In the genomic region with DNA sequence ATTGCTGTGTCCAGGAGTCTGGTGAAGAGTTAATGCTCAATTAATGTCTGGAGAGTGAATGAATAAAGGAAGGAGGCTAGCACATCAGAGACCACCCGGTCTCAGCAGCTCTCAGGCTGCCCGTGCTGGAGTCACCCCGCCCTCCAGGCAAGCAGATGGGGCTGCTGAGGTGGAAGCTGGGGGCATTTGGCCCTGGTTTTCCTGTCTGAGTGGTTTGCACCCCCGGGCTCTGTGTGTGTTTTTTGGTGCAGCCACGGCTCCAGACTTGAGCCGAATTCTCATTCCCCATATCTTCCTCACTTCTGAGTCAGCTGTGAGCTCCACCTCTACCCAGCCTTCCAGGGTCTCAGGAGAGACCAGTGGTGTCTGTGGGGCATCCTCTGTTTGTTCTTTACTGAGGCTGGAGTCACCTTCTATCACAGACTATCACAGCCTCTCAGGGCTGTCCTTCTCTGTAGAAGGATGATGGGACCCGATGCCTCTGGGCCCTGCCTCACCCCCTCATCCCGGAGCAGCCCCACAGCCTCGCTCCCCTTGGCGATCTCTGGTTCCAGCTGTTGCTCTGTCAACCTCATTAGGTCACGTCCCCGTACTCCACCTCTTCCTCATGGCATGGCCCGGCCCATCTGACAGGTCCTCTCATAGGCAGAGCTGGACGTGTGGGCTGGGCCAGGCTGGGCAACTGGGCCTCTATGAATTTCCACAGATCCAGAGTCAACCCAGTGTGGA, we compare ENCODE assay signal across 15 cellular contexts.
DNase-seq lines count a peak whose midpoint lies in the region; ATAC-seq and TF ChIP-seq lines count a peak whose summit lies in the region.
"Had no signal": no experiment of that assay in that cellular context is flagged by ENCODE, and none has a peak within 500 bp of the region (broad histone marks: within the 10 kb centered on the region; RNA-seq: fewer than 3 reads in every experiment).

No MANE protein-coding gene starts in this region.

- peaks cover 60% of the 10 kb centered on the region for H3K4me1 ChIP-seq in lower lobe of right lung
- H3K4me1 ChIP-seq in aorta (ENCODE audit: control insufficient read depth in 1 of 2, insufficient read depth in 2 of 2, low read length in 2 of 2): no peaks in the 10 kb centered on the region

- H3K36me3 ChIP-seq in lower lobe of right lung (no peaks in the 10 kb centered on the region), aorta (ENCODE audit: control insufficient read depth in 1 of 2, insufficient read depth in 2 of 2, low read length in 1 of 2) (no peaks in the 10 kb centered on the region)
- H3K36me3 ChIP-seq: esophagus squamous epithelium had no signal

- no peak overlapping the region for H3K4me3 ChIP-seq in coronary artery
- H3K4me3 ChIP-seq in lower lobe of right lung: no peak overlapping the region
- H3K4me3 ChIP-seq in aorta (ENCODE audit: low read length in 2 of 2): no peak overlapping the region
- H3K4me3 ChIP-seq: esophagus squamous epithelium had no signal

- peak; percentile 22 for ATAC-seq in stimulated activated naive CD8-positive, alpha-beta T cell treated with anti-CD3 and anti-CD28 coated beads, Interleukin-15, amount 100 ng/mL, for 72 hours
- no peak for ATAC-seq in stimulated activated naive CD8-positive, alpha-beta T cell treated with anti-CD3 and anti-CD28 coated beads, Interleukin-15, Interleukin-2, amounts not matched to agents 100 U/mL and 50 U/mL, for 24 hours
- ATAC-seq in lower lobe of right lung (no peak), aorta (ENCODE audit: low FRiP score) (no peak)

- no peaks in the 10 kb centered on the region for H3K27me3 Mint-ChIP-seq in stimulated activated naive CD8-positive, alpha-beta T cell treated with anti-CD3 and anti-CD28 coated beads, Interleukin-15, amount 100 ng/mL, for 72 hours

- intact Hi-C loops in lower lobe of right lung (cut with DNase I): no loop called here
- intact Hi-C loops in aorta (cut with DNase I): no loop called here

- H3K4me1 Mint-ChIP-seq in stimulated activated naive CD8-positive, alpha-beta T cell treated with anti-CD3 and anti-CD28 coated beads, Interleukin-15, amount 100 ng/mL, for 72 hours: peaks cover 2% of the 10 kb centered on the region

- WGBS in aorta, 2 donors: 88% methylated on average over 14 of the region's 14 CpGs

- H3K27ac ChIP-seq in coronary artery (peak overlapping the region; percentile 28 to 86), lower lobe of right lung (no peak overlapping the region), aorta (ENCODE audit: low read depth in 1 of 2, low read length in 2 of 2) (no peak overlapping the region)
- H3K27ac ChIP-seq: parathyroid adenoma had no signal

- H3K9me3 ChIP-seq in lower lobe of right lung: no peaks in the 10 kb centered on the region
- H3K9me3 ChIP-seq in aorta (ENCODE audit: control insufficient read depth, low read length): no peaks in the 10 kb centered on the region
- H3K9me3 ChIP-seq: esophagus squamous epithelium had no signal

- no peak overlapping the region for H3K27ac Mint-ChIP-seq in stimulated activated naive CD8-positive, alpha-beta T cell treated with anti-CD3 and anti-CD28 coated beads, Interleukin-15, amount 100 ng/mL, for 72 hours

- H3K4me3 Mint-ChIP-seq in stimulated activated naive CD8-positive, alpha-beta T cell treated with anti-CD3 and anti-CD28 coated beads, Interleukin-15, amount 100 ng/mL, for 72 hours: no peak overlapping the region

- H3K27me3 ChIP-seq in lower lobe of right lung (ENCODE audit: low read depth) (no peaks in the 10 kb centered on the region), aorta (ENCODE audit: control insufficient read depth in 1 of 2, insufficient read depth in 2 of 2, low read length in 1 of 2) (no peaks in the 10 kb centered on the region)
- H3K27me3 ChIP-seq: esophagus squamous epithelium had no signal

- H3K9me3 Mint-ChIP-seq in stimulated activated naive CD8-positive, alpha-beta T cell treated with anti-CD3 and anti-CD28 coated beads, Interleukin-15, amount 100 ng/mL, for 72 hours: no peaks in the 10 kb centered on the region
- H3K9me3 Mint-ChIP-seq: IgD-negative memory B cell had no signal

- no peak for DNase-seq in stimulated activated naive CD8-positive, alpha-beta T cell treated with anti-CD3 and anti-CD28 coated beads, Interleukin-15, amount 100 ng/mL, for 72 hours
- DNase-seq in stimulated activated naive CD8-positive, alpha-beta T cell treated with anti-CD3 and anti-CD28 coated beads, Interleukin-15, Interleukin-2, amounts not matched to agents 100 U/mL and 50 U/mL, for 24 hours: no peak
- DNase-seq in coronary artery (ENCODE audit: low spot score) (peak; percentile 72), lower lobe of right lung (peak; percentile 50), aorta (peak; percentile 39 to 60), SW480 (ENCODE audit: low spot score) (no peak), SK-N-DZ (ENCODE audit: low spot score) (no peak), NCI-H2107 treated with DMSO at 0.1 percent for 48 hours (lab: John Stamatoyannopoulos, UW; ENCODE audit: unreplicated experiment) (no peak)
- DNase-seq: DMS153, esophagus squamous epithelium, midbrain, NCI-H1436, NCI-H82 had no signal

- TF ChIP-seq CTCF in coronary artery (IDR thresholded peaks at IDR 0.05): no peak
- TF ChIP-seq CTCF in lower lobe of right lung (IDR thresholded peaks at IDR 0.05): no peak

Comparison
In these comparisons a context has a peak if more than half of its experiments do, and no peak if none do; other contexts are left out.
1. DNase-seq: peak in coronary artery (single experiment), lower lobe of right lung (single experiment) and aorta (2 of 2); none in stimulated activated naive CD8-positive, alpha-beta T cell treated with anti-CD3 and anti-CD28 coated beads, Interleukin-15, amount 100 ng/mL, for 72 hours (0 of 2), stimulated activated naive CD8-positive, alpha-beta T cell treated with anti-CD3 and anti-CD28 coated beads, Interleukin-15, Interleukin-2, amounts not matched to agents 100 U/mL and 50 U/mL, for 24 hours (single experiment), SW480 (single experiment), SK-N-DZ (single experiment) and NCI-H2107 treated with DMSO at 0.1 percent for 48 hours (single experiment).
2. H3K27ac ChIP-seq: peak in coronary artery (2 of 2); none in lower lobe of right lung (single experiment) and aorta (0 of 2).